Comparison of ENCODE assay signal across 8 cellular contexts in the genomic region with DNA sequence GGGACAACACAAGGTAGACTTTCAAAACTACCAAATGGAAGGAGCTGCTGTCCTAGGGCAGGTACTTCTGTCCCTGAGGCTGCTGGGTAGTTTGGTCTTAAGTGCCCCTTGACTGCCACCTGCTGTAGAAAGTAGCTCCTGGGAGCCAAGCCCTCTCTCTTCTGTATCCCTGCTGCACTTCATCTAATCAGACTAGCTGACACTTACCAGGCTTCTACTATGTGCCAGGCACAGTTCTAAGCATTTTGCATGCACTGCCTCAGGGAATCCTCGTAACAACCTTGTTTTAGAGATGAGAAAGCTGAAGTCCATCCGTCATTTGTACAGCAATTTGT. TPM values are rescaled to one million over a fixed set of nuclear protein-coding genes. Genes with fewer than 3 reads are reported as not detected.
A peak's percentile ranks its signal among the peaks of the same experiment; 100 is the strongest.
DNase-seq lines count a peak whose midpoint lies in the region; ATAC-seq and TF ChIP-seq lines count a peak whose summit lies in the region.

No MANE protein-coding gene starts in this region.

- H3K9me3 Mint-ChIP-seq in activated naive CD4-positive, alpha-beta T cell treated with anti-CD3 and anti-CD28 coated beads for 36 hours: no peaks in the 10 kb centered on the region

- CTCF ChIA-PET in activated naive CD4-positive, alpha-beta T cell treated with anti-CD3 and anti-CD28 coated beads for 36 hours (lab: Charles Lee): interaction anchor here (0.6 to 2.0 kb wide), 12 partner anchors 11 to 427 kb away, joined by 3 to 7 read pairs (median 4); no protein-coding TSS in a partner anchor

- H3K27me3 Mint-ChIP-seq in activated naive CD4-positive, alpha-beta T cell treated with anti-CD3 and anti-CD28 coated beads for 36 hours (ENCODE audit: low read depth): no peaks in the 10 kb centered on the region

- in situ Hi-C loops in GM13976 (cut with MboI; ENCODE audit: low sequenced_read_pairs, unreplicated experiment): loop anchor here (5.0 to 10.0 kb wide), 2 partner anchors 315 to 413 kb away; no protein-coding TSS in a partner anchor

- DNase-seq in AG10803 (ENCODE audit: low read depth): peak; percentile 50
- peak; percentile 49 for DNase-seq in GM13976 (ENCODE audit: low spot score)
- DNase-seq in NCI-H524 treated with DMSO at 0.1 percent for 48 hours (lab: John Stamatoyannopoulos, UW): peak; percentile 9
- DNase-seq in activated naive CD4-positive, alpha-beta T cell treated with anti-CD3 and anti-CD28 coated beads for 36 hours: peak; percentile 57
- DNase-seq in kidney tubule cell (ENCODE audit: low spot score): peak; percentile 63
- DNase-seq in activated CD4-positive, CD25-positive, alpha-beta regulatory T cell (lab: John Stamatoyannopoulos, UW): no peak

- peaks cover 26% of the 10 kb centered on the region for H3K36me3 Mint-ChIP-seq in activated naive CD4-positive, alpha-beta T cell treated with anti-CD3 and anti-CD28 coated beads for 36 hours (ENCODE audit: low read depth)

- peaks cover 3% of the 10 kb centered on the region for H3K4me1 Mint-ChIP-seq in activated naive CD4-positive, alpha-beta T cell treated with anti-CD3 and anti-CD28 coated beads for 36 hours (ENCODE audit: low read depth)

- no peak overlapping the region for H3K4me3 ChIP-seq in AG10803 (ENCODE audit: low read length)

- no peak for TF ChIP-seq POLR2A in GM18505 (IDR thresholded peaks at IDR 0.05; ENCODE audit: borderline replicate concordance, extremely low read depth, insufficient read depth, insufficient read length)

- no peak overlapping the region for H3K4me3 Mint-ChIP-seq in activated naive CD4-positive, alpha-beta T cell treated with anti-CD3 and anti-CD28 coated beads for 36 hours

- intact Hi-C loops in activated naive CD4-positive, alpha-beta T cell treated with anti-CD3 and anti-CD28 coated beads for 36 hours (cut with micrococcal nuclease): loop anchor here (1.0 kb wide), 1 partner anchor 315 kb away; no protein-coding TSS in a partner anchor

- peak; percentile 53 for TF ChIP-seq CTCF in AG10803 (conservative IDR thresholded peaks at IDR 0.05; ENCODE audit: low read length)
- no peak for TF ChIP-seq CTCF in GM13976 (IDR thresholded peaks at IDR 0.05; ENCODE audit: borderline replicate concordance, control extremely low read depth, extremely low read depth, insufficient read depth, missing control alignments)

- H3K27ac Mint-ChIP-seq in activated naive CD4-positive, alpha-beta T cell treated with anti-CD3 and anti-CD28 coated beads for 36 hours: no peak overlapping the region

- ATAC-seq in HG03571 (IDR thresholded peaks at IDR 0.05; ENCODE audit: unreplicated experiment): no peak
- ATAC-seq in GM18505 (IDR thresholded peaks at IDR 0.05; ENCODE audit: unreplicated experiment): no peak

RNA-seq across cellular contexts. Expression of gene SRSF4, which starts 15.9 kb away (rescaled TPM):
- 100 to 1,000 TPM; 166 to 170 TPM for total RNA-seq in activated naive CD4-positive, alpha-beta T cell treated with anti-CD3 and anti-CD28 coated beads for 36 hours

RNA-seq across cellular contexts. Expression of gene MECR, which starts 33.2 kb away (rescaled TPM):
- total RNA-seq in activated naive CD4-positive, alpha-beta T cell treated with anti-CD3 and anti-CD28 coated beads for 36 hours: 10 to 100 TPM; 35.7 to 36.3 TPM

RNA-seq across cellular contexts. Expression of gene PTPRU, which starts 38.8 kb away (rescaled TPM):
- total RNA-seq in activated naive CD4-positive, alpha-beta T cell treated with anti-CD3 and anti-CD28 coated beads for 36 hours: under 1 TPM; 0.15 to 0.38 TPM

Comparison
In these comparisons a context has a peak if more than half of its experiments do, and no peak if none do; other contexts are left out.
1. DNase-seq: peak in AG10803 (single experiment), GM13976 (single experiment), NCI-H524 treated with DMSO at 0.1 percent for 48 hours (single experiment), activated naive CD4-positive, alpha-beta T cell treated with anti-CD3 and anti-CD28 coated beads for 36 hours (single experiment) and kidney tubule cell (single experiment); none in activated CD4-positive, CD25-positive, alpha-beta regulatory T cell (0 of 4).